18 cellular contexts compared by ENCODE assay signal in the genomic region with DNA sequence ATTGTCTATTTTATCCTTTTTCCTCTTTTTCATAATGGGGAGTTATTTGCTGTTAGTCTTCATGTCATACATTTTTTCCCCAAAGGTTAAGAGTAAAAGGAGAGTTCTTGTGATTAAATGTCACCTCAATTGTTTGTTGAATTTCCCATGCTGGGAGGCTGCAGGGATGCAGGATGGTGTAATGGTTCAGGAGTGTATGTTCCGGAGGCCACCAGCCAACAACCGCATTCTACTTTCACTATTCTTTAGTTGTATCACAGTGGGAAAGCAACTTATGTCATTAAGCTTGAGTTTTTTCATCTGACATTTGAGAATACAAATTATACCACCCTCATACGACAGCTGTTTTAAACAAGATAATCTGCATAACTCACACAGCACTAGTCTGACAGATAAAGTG. TPM values are rescaled to one million over a fixed set of nuclear protein-coding genes. Genes with fewer than 3 reads are reported as not detected.
DNase-seq lines count a peak whose midpoint lies in the region; ATAC-seq, FAIRE-seq and TF ChIP-seq lines count a peak whose summit lies in the region.
"Had no signal": no experiment of that assay in that cellular context is flagged by ENCODE, and none has a peak within 500 bp of the region (broad histone marks: within the 10 kb centered on the region; RNA-seq: fewer than 3 reads in every experiment).

No MANE protein-coding gene starts in this region.

- H2AK9ac ChIP-seq in IMR-90 (replicated peaks; ENCODE audit: low read depth, low read length, poor library complexity) = no peak overlapping the region

- peak overlapping the region; percentile 0; the same call in 1 of the 2 replicates for H2BK120ac ChIP-seq in IMR-90 (ENCODE audit: low read depth, low read length)

- WGBS in A549 (ENCODE audit: missing lambda C conversion rate) = 74% methylated on average over 3 of the region's 3 CpGs
- no CpG with 5 or more reads among the region's 3 CpGs for WGBS in IMR-90 (ENCODE audit: extremely low coverage in 2 of 2, insufficient read length in 1 of 2), 2 experiments

- no peak overlapping the region for H3K4me3 Mint-ChIP-seq in activated naive CD8-positive, alpha-beta T cell treated with anti-CD3 and anti-CD28 coated beads, Interleukin-2, amount 50 U/mL, for 24 hours
- H3K4me3 Mint-ChIP-seq: activated naive CD8-positive, alpha-beta T cell treated with anti-CD3 and anti-CD28 coated beads for 36 hours had no signal

- H3K9me3 ChIP-seq in A549 = no peaks in the 10 kb centered on the region
- H3K9me3 ChIP-seq in IMR-90 (ENCODE audit: control insufficient read depth, insufficient read depth, low read length) = no peaks in the 10 kb centered on the region
- H3K9me3 ChIP-seq: heart right ventricle, thoracic aorta had no signal

- H2BK5ac ChIP-seq in IMR-90 (ENCODE audit: low read depth, low read length, poor library complexity, severe bottlenecking) = peak overlapping the region; percentile 41

- no peaks in the 10 kb centered on the region for H3K9me3 Mint-ChIP-seq in activated naive CD8-positive, alpha-beta T cell treated with anti-CD3 and anti-CD28 coated beads, Interleukin-2, amount 50 U/mL, for 24 hours
- H3K9me3 Mint-ChIP-seq: activated naive CD8-positive, alpha-beta T cell treated with anti-CD3 and anti-CD28 coated beads for 36 hours had no signal

- H3K18ac ChIP-seq in IMR-90 (ENCODE audit: low read depth, low read length) = no peak overlapping the region

- no peak overlapping the region for H4K8ac ChIP-seq in IMR-90 (ENCODE audit: low read depth in 2 of 2, low read length in 2 of 2)

- no peak for ATAC-seq in A549
- ATAC-seq in IMR-90 (ENCODE audit: low read depth) = no peak
- no peak for ATAC-seq in activated naive CD8-positive, alpha-beta T cell treated with anti-CD3 and anti-CD28 coated beads, Interleukin-2, amount 50 U/mL, for 24 hours
- no peak for ATAC-seq in HG03045 (IDR thresholded peaks at IDR 0.05; ENCODE audit: unreplicated experiment)

- H4K20me1 ChIP-seq in IMR-90 (ENCODE audit: insufficient read depth, low read length) = no peaks in the 10 kb centered on the region

- no TSS peak for BruUV-seq in IMR-90 (replicated peaks; lab: Mats Ljungman, UMichigan)

- no peak overlapping the region for H3K23ac ChIP-seq in IMR-90 (ENCODE audit: low read depth, low read length)

- no peak overlapping the region for H4K91ac ChIP-seq in IMR-90 (ENCODE audit: insufficient read depth, low read depth, low read length)

- H4K5ac ChIP-seq in IMR-90 (ENCODE audit: low read depth, low read length) = no peak overlapping the region

- H3K36me3 Mint-ChIP-seq in activated naive CD8-positive, alpha-beta T cell treated with anti-CD3 and anti-CD28 coated beads, Interleukin-2, amount 50 U/mL, for 24 hours (ENCODE audit: low read depth) = no peaks in the 10 kb centered on the region
- H3K36me3 Mint-ChIP-seq: activated naive CD8-positive, alpha-beta T cell treated with anti-CD3 and anti-CD28 coated beads for 36 hours had no signal

- TF ChIP-seq POLR2A in A549 (IDR thresholded peaks at IDR 0.05; ENCODE audit: low read length) (no peak), IMR-90 (IDR thresholded peaks at IDR 0.05; ENCODE audit: low read depth, low read length) (no peak)

- H3K56ac ChIP-seq in IMR-90 (ENCODE audit: extremely low read depth, insufficient read depth, low read length) = no peak overlapping the region

- H3K27ac Mint-ChIP-seq in activated naive CD8-positive, alpha-beta T cell treated with anti-CD3 and anti-CD28 coated beads, Interleukin-2, amount 50 U/mL, for 24 hours = no peak overlapping the region
- H3K27ac Mint-ChIP-seq: activated naive CD8-positive, alpha-beta T cell treated with anti-CD3 and anti-CD28 coated beads for 36 hours had no signal

- H3K4me1 ChIP-seq in A549 (peaks cover 18% of the 10 kb centered on the region; the same call in 2 of the 3 replicates), IMR-90 (ENCODE audit: control insufficient read depth, insufficient read depth, low read length) (peaks cover 3% of the 10 kb centered on the region)
- H3K4me1 ChIP-seq: heart right ventricle had no signal

- intact Hi-C loops in IMR-90 (cut with micrococcal nuclease) = loop anchor here (5.0 kb wide), 1 partner anchor 109 kb away; no protein-coding TSS in a partner anchor

- 0 out of 2 replicates have a peak overlapping the region, but pooled peaks have one; percentile 3 for H3K14ac ChIP-seq in IMR-90 (replicated peaks; ENCODE audit: low read depth, low read length)

- H3K36me3 ChIP-seq in IMR-90 (ENCODE audit: control insufficient read depth, insufficient read depth, low read length) = no peaks in the 10 kb centered on the region
- H3K36me3 ChIP-seq: heart right ventricle, thoracic aorta had no signal

- H3K27ac ChIP-seq in A549 (peak overlapping the region; percentile 60 to 74; a peak in 3 of 6 replicates), IMR-90 (ENCODE audit: insufficient read depth, low read length) (no peak overlapping the region)
- H3K27ac ChIP-seq: KMS-11 had no signal

- no peak overlapping the region for H3K4ac ChIP-seq in IMR-90 (ENCODE audit: low read depth, low read length)

- H3K4me1 Mint-ChIP-seq in activated naive CD8-positive, alpha-beta T cell treated with anti-CD3 and anti-CD28 coated beads, Interleukin-2, amount 50 U/mL, for 24 hours = no peaks in the 10 kb centered on the region
- H3K4me1 Mint-ChIP-seq: activated naive CD8-positive, alpha-beta T cell treated with anti-CD3 and anti-CD28 coated beads for 36 hours had no signal

- no peak overlapping the region for H2BK20ac ChIP-seq in IMR-90 (ENCODE audit: low read depth, low read length)

- H2AFZ ChIP-seq in IMR-90 (replicated peaks; ENCODE audit: low read length, poor library complexity) = no peak overlapping the region

- FAIRE-seq in A549 (lab: Jason Lieb, UNC) = no peak

- H3K4me2 ChIP-seq in A549 (peak overlapping the region; percentile 61; the same call in 2 of the 3 replicates), IMR-90 (ENCODE audit: low read depth, low read length) (peak overlapping the region; percentile 26; the same call in 1 of the 2 replicates)
- H3K4me2 ChIP-seq: KMS-11 had no signal

- no peak overlapping the region for H2AK5ac ChIP-seq in IMR-90 (ENCODE audit: low read depth, low read length)

- peaks cover 7% of the 10 kb centered on the region for H3K27me3 Mint-ChIP-seq in activated naive CD8-positive, alpha-beta T cell treated with anti-CD3 and anti-CD28 coated beads, Interleukin-2, amount 50 U/mL, for 24 hours

- H3K4me3 ChIP-seq in A549 (no peak overlapping the region), IMR-90 (ENCODE audit: insufficient read depth, low read depth, low read length) (no peak overlapping the region), fibroblast of the aortic adventitia (ENCODE audit: low read depth, low read length) (no peak overlapping the region)
- H3K4me3 ChIP-seq: heart right ventricle had no signal

- no peak for TF ChIP-seq EP300 in A549 (IDR thresholded peaks at IDR 0.05)

- dilution Hi-C loops in IMR-90 (cut with HindIII; ENCODE audit: low sequenced_read_pairs, unreplicated experiment) = no loop called here

- TF ChIP-seq RAD21 in A549 (conservative IDR thresholded peaks at IDR 0.05 in 1 of 2, IDR thresholded peaks at IDR 0.05 in 1 of 2) (no peak), IMR-90 (IDR thresholded peaks at IDR 0.05; ENCODE audit: low read length) (no peak)

- in situ Hi-C loops in IMR-90 (cut with MboI; ENCODE audit: low sequenced_read_pairs) = no loop called here

- no peak overlapping the region for H3K9ac ChIP-seq in IMR-90 (ENCODE audit: low read depth, low read length)
- H3K9ac ChIP-seq: KMS-11 had no signal

- TF ChIP-seq CTCF in A549 (IDR thresholded peaks at IDR 0.05) (no peak), IMR-90 (conservative IDR thresholded peaks at IDR 0.05; ENCODE audit: low read depth, low read length) (no peak), fibroblast of the aortic adventitia (IDR thresholded peaks at IDR 0.05; ENCODE audit: insufficient read depth, low read length) (no peak)

- no peaks in the 10 kb centered on the region for H3K27me3 ChIP-seq in IMR-90 (ENCODE audit: control insufficient read depth, insufficient read depth, low read length)

- POLR2A ChIA-PET in A549 (lab: Yijun Ruan, JAX) = no interaction called here
- POLR2A ChIA-PET in IMR-90 (lab: Charles Lee; ENCODE audit: unreplicated experiment) = no interaction called here

- no peaks in the 10 kb centered on the region for H3K9me1 ChIP-seq in IMR-90 (ENCODE audit: insufficient read depth, low read length)

- no peaks in the 10 kb centered on the region for H3K79me1 ChIP-seq in IMR-90 (ENCODE audit: low read depth in 1 of 2, low read length in 2 of 2)

- no peak overlapping the region for H2BK15ac ChIP-seq in IMR-90 (ENCODE audit: low read depth, low read length)

- DNase-seq in A549 (ENCODE audit: low read depth in 1 of 2, low spot score in 1 of 2) (peak in 1 of 2 experiments; percentile 4), IMR-90 (peak; percentile 56), NCI-H524 (lab: John Stamatoyannopoulos, UW) (peak; percentile 4 to 72), fibroblast of the aortic adventitia (ENCODE audit: low read depth) (peak; percentile 71), T-helper 9 cell (no peak), HT-29 (ENCODE audit: low spot score) (no peak)
- DNase-seq in activated naive CD8-positive, alpha-beta T cell treated with anti-CD3 and anti-CD28 coated beads, Interleukin-2, amount 50 U/mL, for 24 hours = no peak
- DNase-seq: activated naive CD8-positive, alpha-beta T cell treated with anti-CD3 and anti-CD28 coated beads for 36 hours; AML-193; effector CD4-positive, alpha-beta T cell had no signal

- CTCF ChIA-PET in A549 (lab: Yijun Ruan, JAX) (no interaction called here), IMR-90 (lab: Yijun Ruan, JAX) (no interaction called here)

RNA-seq across cellular contexts. Expression of a gene that starts 15.4 kb away (rescaled TPM):
- polyA plus RNA-seq in A549 (2011; rRNA removed) = 1.1 and 1.8 TPM in 2 replicates
- 1.4 and 1.7 TPM in 2 replicates for polyA plus RNA-seq in A549 (2012; cell fraction: cytosol; rRNA removed)
- 0.60 and 0.64 TPM in 2 replicates for polyA plus RNA-seq in A549 (2012; cell fraction: nucleus; rRNA removed)
- 4.0 to 4.5 TPM (median 4.5 TPM) in 3 replicates for polyA plus RNA-seq in A549 (2017; fragmentation: RNase III; extraction: RNeasy Plus Mini Kit Qiagen cat#74134 plus additional on column Dnase treatment)
- 0.54 TPM in 1 of 2 replicates, not detected in the other for polyA minus RNA-seq in A549 (2011; rRNA and poly(A)+ RNA removed)
- total RNA-seq in IMR-90 (2012; rRNA removed) = 0.56 and 1.3 TPM in 2 replicates
- 0.52 and 0.87 TPM in 2 replicates for polyA plus RNA-seq in IMR-90 (2012; rRNA removed)
- polyA plus RNA-seq in IMR-90 (2012; cell fraction: cytosol; rRNA removed) = 0.53 and 0.57 TPM in 2 replicates
- polyA plus RNA-seq in IMR-90 (2012; cell fraction: nucleus; rRNA removed; ENCODE audit: low replicate concordance) = 0.29 and 0.31 TPM in 2 replicates
- total RNA-seq in fibroblast of the aortic adventitia (ENCODE audit: low replicate concordance) = 0.90 TPM in 1 of 2 replicates, not detected in the other
- total RNA-seq in HT-29 (2014; rRNA removed; shearing (Covaris generic)) = not detected in 2 replicates
- total RNA-seq: activated CD8-positive, alpha-beta memory T cell treated with anti-CD3 and anti-CD28 coated beads for 36 hours; activated naive CD8-positive, alpha-beta T cell treated with anti-CD3 and anti-CD28 coated beads for 36 hours; heart right ventricle; mesenteric fat pad; pulmonary artery endothelial cell; T-helper 2 cell treated with Interferon-gamma antibody and Interleukin-4, amounts not matched to agents 100 ng/mL and 5 ng/mL, for 36 hours; thoracic aorta had no signal
- polyA plus RNA-seq: heart right ventricle had no signal

RNA-seq across cellular contexts. Expression of a gene that starts 30.1 kb away (rescaled TPM):
- not detected in 2 replicates for polyA plus RNA-seq in A549 (2011; rRNA removed)
- polyA plus RNA-seq in A549 (2012; cell fraction: cytosol; rRNA removed) = not detected in 2 replicates
- not detected in 2 replicates for polyA plus RNA-seq in A549 (2012; cell fraction: nucleus; rRNA removed)
- not detected in 3 replicates for polyA plus RNA-seq in A549 (2017; fragmentation: RNase III; extraction: RNeasy Plus Mini Kit Qiagen cat#74134 plus additional on column Dnase treatment)
- not detected in 2 replicates for polyA minus RNA-seq in A549 (2011; rRNA and poly(A)+ RNA removed)
- not detected in 2 replicates for total RNA-seq in IMR-90 (2012; rRNA removed)
- not detected in 2 replicates for polyA plus RNA-seq in IMR-90 (2012; rRNA removed)
- polyA plus RNA-seq in IMR-90 (2012; cell fraction: cytosol; rRNA removed) = not detected in 2 replicates
- not detected in 2 replicates for polyA plus RNA-seq in IMR-90 (2012; cell fraction: nucleus; rRNA removed; ENCODE audit: low replicate concordance)
- not detected in 2 replicates for total RNA-seq in fibroblast of the aortic adventitia (ENCODE audit: low replicate concordance)
- total RNA-seq in HT-29 (2014; rRNA removed; shearing (Covaris generic)) = not detected in 2 replicates
- total RNA-seq: activated CD8-positive, alpha-beta memory T cell treated with anti-CD3 and anti-CD28 coated beads for 36 hours; activated naive CD8-positive, alpha-beta T cell treated with anti-CD3 and anti-CD28 coated beads for 36 hours; heart right ventricle; mesenteric fat pad; pulmonary artery endothelial cell; T-helper 2 cell treated with Interferon-gamma antibody and Interleukin-4, amounts not matched to agents 100 ng/mL and 5 ng/mL, for 36 hours; thoracic aorta had no signal
- polyA plus RNA-seq: heart right ventricle had no signal

RNA-seq across cellular contexts. Expression of a gene that starts 47.3 kb away (rescaled TPM):
- 0.25 and 0.48 TPM in 2 replicates for polyA plus RNA-seq in A549 (2011; rRNA removed)
- not detected in 2 replicates for polyA plus RNA-seq in A549 (2012; cell fraction: cytosol; rRNA removed)
- polyA plus RNA-seq in A549 (2012; cell fraction: nucleus; rRNA removed) = not detected in 2 replicates
- 0.10 to 0.17 TPM in 2 of 3 replicates, not detected in the other for polyA plus RNA-seq in A549 (2017; fragmentation: RNase III; extraction: RNeasy Plus Mini Kit Qiagen cat#74134 plus additional on column Dnase treatment)
- 0.29 TPM in 1 of 2 replicates, not detected in the other for polyA minus RNA-seq in A549 (2011; rRNA and poly(A)+ RNA removed)
- not detected in 2 replicates for total RNA-seq in IMR-90 (2012; rRNA removed)
- polyA plus RNA-seq in IMR-90 (2012; rRNA removed) = not detected in 2 replicates
- polyA plus RNA-seq in IMR-90 (2012; cell fraction: cytosol; rRNA removed) = not detected in 2 replicates
- polyA plus RNA-seq in IMR-90 (2012; cell fraction: nucleus; rRNA removed; ENCODE audit: low replicate concordance) = 0.25 TPM in 1 of 2 replicates, not detected in the other
- not detected in 2 replicates for total RNA-seq in fibroblast of the aortic adventitia (ENCODE audit: low replicate concordance)
- total RNA-seq in HT-29 (2014; rRNA removed; shearing (Covaris generic)) = not detected in 2 replicates
- total RNA-seq: activated CD8-positive, alpha-beta memory T cell treated with anti-CD3 and anti-CD28 coated beads for 36 hours; activated naive CD8-positive, alpha-beta T cell treated with anti-CD3 and anti-CD28 coated beads for 36 hours; pulmonary artery endothelial cell; T-helper 2 cell treated with Interferon-gamma antibody and Interleukin-4, amounts not matched to agents 100 ng/mL and 5 ng/mL, for 36 hours; thoracic aorta had no signal

Comparison
In these comparisons a context has a peak if more than half of its experiments do, and no peak if none do; other contexts are left out.
1. DNase-seq: peak in IMR-90 (single experiment), NCI-H524 (2 of 2) and fibroblast of the aortic adventitia (single experiment); none in activated naive CD8-positive, alpha-beta T cell treated with anti-CD3 and anti-CD28 coated beads, Interleukin-2, amount 50 U/mL, for 24 hours (single experiment), T-helper 9 cell (single experiment) and HT-29 (single experiment).